In genomic region chr5:39211773-39212172, GRCh38 we compare ENCODE assay signal across 15 cellular contexts. TPM values are rescaled to one million over a fixed set of nuclear protein-coding genes. Genes with fewer than 3 reads are reported as not detected.
DNase-seq lines count a peak whose midpoint lies in the region; ATAC-seq, FAIRE-seq and TF ChIP-seq lines count a peak whose summit lies in the region.
"Had no signal": no experiment of that assay in that cellular context is flagged by ENCODE, and none has a peak within 500 bp of the region (broad histone marks: within the 10 kb centered on the region; RNA-seq: fewer than 3 reads in every experiment).

No MANE protein-coding gene starts in this region.

- H3K4me2 ChIP-seq in DND-41 (ENCODE audit: insufficient read depth, low read length) (no peak overlapping the region; the same call in 1 of the 2 replicates), Loucy (ENCODE audit: low read depth, low read length, poor library complexity, severe bottlenecking) (peak overlapping the region; percentile 8)

- H4K20me1 ChIP-seq in DND-41 (ENCODE audit: insufficient read depth, low read length) (no peaks in the 10 kb centered on the region), Loucy (ENCODE audit: insufficient read depth, low read length, poor library complexity, severe bottlenecking) (no peaks in the 10 kb centered on the region)

- H3K27ac ChIP-seq in DND-41 (ENCODE audit: low read length): peak overlapping the region; percentile 90
- H3K27ac ChIP-seq in small intestine (ENCODE audit: low read depth in 1 of 2, low read length in 1 of 2): peak overlapping the region; percentile 34 to 51
- H3K27ac ChIP-seq in left lung: peak overlapping the region in 1 of 2 donors; percentile 2
- no peak overlapping the region for H3K27ac ChIP-seq in caudate nucleus (ENCODE audit: low read depth, low read length)
- H3K27ac ChIP-seq: C4-2B, epithelial cell of prostate had no signal

- 34 to 57% (median 46%) methylated on average over 3 of the region's 3 CpGs for WGBS in small intestine, 3 donors

- H3K9me3 Mint-ChIP-seq in activated naive CD8-positive, alpha-beta T cell (ENCODE audit: low read depth): peaks cover 4% of the 10 kb centered on the region

- H3K79me2 ChIP-seq in DND-41 (ENCODE audit: insufficient read depth, low read length): no peaks in the 10 kb centered on the region
- H3K79me2 ChIP-seq in Loucy (ENCODE audit: insufficient read depth, low read length): no peaks in the 10 kb centered on the region

- H3K9me3 ChIP-seq in DND-41 (ENCODE audit: insufficient read depth, low read length, severe bottlenecking) (no peaks in the 10 kb centered on the region), Loucy (ENCODE audit: insufficient read depth, low read depth, low read length) (no peaks in the 10 kb centered on the region), small intestine (ENCODE audit: control insufficient read depth, low read depth) (no peaks in the 10 kb centered on the region), left lung (no peaks in the 10 kb centered on the region)

- H3K36me3 ChIP-seq in DND-41 (ENCODE audit: insufficient read depth, low read length) (no peaks in the 10 kb centered on the region), Loucy (ENCODE audit: insufficient read depth, low read length) (no peaks in the 10 kb centered on the region), small intestine (ENCODE audit: control insufficient read depth in 2 of 2, insufficient read depth in 2 of 2, low read length in 2 of 2) (no peaks in the 10 kb centered on the region), left lung (peaks cover 0 to 2% of the 10 kb centered on the region in 2 donors)

- peak; percentile 67 for DNase-seq in DND-41
- DNase-seq in small intestine: peak; percentile 43
- no peak for DNase-seq in left lung
- DNase-seq in caudate nucleus (lab: John Stamatoyannopoulos, UW): no peak
- DNase-seq: glutamatergic neuron, H7, NCI-H2107 had no signal

- H3K4me1 Mint-ChIP-seq in activated naive CD8-positive, alpha-beta T cell (ENCODE audit: low read depth): peaks cover 95% of the 10 kb centered on the region

- FAIRE-seq in small intestine (lab: Jason Lieb, UNC): no peak
- FAIRE-seq: GM18507 had no signal

- no peaks in the 10 kb centered on the region for H3K27me3 Mint-ChIP-seq in activated naive CD8-positive, alpha-beta T cell

- TF ChIP-seq CTCF in DND-41 (IDR thresholded peaks at IDR 0.05; ENCODE audit: borderline replicate concordance, extremely low read depth, low read length, poor library complexity, severe bottlenecking) (no peak), Loucy (conservative IDR thresholded peaks at IDR 0.05; ENCODE audit: low read length) (no peak), left lung (IDR thresholded peaks at IDR 0.05) (no peak)

- peak; percentile 53 for ATAC-seq in DND-41 (ENCODE audit: insufficient read depth, low read depth)
- ATAC-seq in left lung: no peak
- no peak for ATAC-seq in HG02571 (IDR thresholded peaks at IDR 0.05; ENCODE audit: unreplicated experiment)
- ATAC-seq: SK-N-SH treated with all-trans-retinoic acid at 6 μM for 48 hours had no signal

- peak overlapping the region; percentile 36 for H3K9ac ChIP-seq in DND-41 (ENCODE audit: low read depth, low read length)
- H3K9ac ChIP-seq in Loucy (ENCODE audit: low read depth, low read length, poor library complexity, severe bottlenecking): peak overlapping the region; percentile 34

- peak overlapping the region; percentile 44 for H3K4me3 Mint-ChIP-seq in activated naive CD8-positive, alpha-beta T cell

- peak overlapping the region; percentile 99 for H3K27ac Mint-ChIP-seq in activated naive CD8-positive, alpha-beta T cell

- intact Hi-C loops in left lung (cut with DNase I): loop anchor here in 1 of 2 donors (10.0 kb wide), 1 partner anchor 73 kb away; no protein-coding TSS in a partner anchor

- no peaks in the 10 kb centered on the region for H3K27me3 ChIP-seq in DND-41 (ENCODE audit: insufficient read depth, low read length, poor library complexity)
- H3K27me3 ChIP-seq in Loucy (ENCODE audit: insufficient read depth, low read length, poor library complexity, severe bottlenecking): no peaks in the 10 kb centered on the region
- H3K27me3 ChIP-seq in small intestine (ENCODE audit: control insufficient read depth in 2 of 2, insufficient read depth in 2 of 2, low read length in 2 of 2): no peaks in the 10 kb centered on the region
- H3K27me3 ChIP-seq in left lung: no peaks in the 10 kb centered on the region

- peaks cover 75% of the 10 kb centered on the region for H3K4me1 ChIP-seq in DND-41 (ENCODE audit: insufficient read depth, low read length)
- peaks cover 67% of the 10 kb centered on the region for H3K4me1 ChIP-seq in Loucy (ENCODE audit: insufficient read depth, low read length, poor library complexity, severe bottlenecking)
- H3K4me1 ChIP-seq in small intestine (ENCODE audit: control insufficient read depth in 2 of 2, insufficient read depth in 1 of 2, low read depth in 1 of 2, low read length in 1 of 2): no peaks in the 10 kb centered on the region
- H3K4me1 ChIP-seq in left lung: peaks cover 0 to 85% of the 10 kb centered on the region in 2 donors

- no peaks in the 10 kb centered on the region for H3K9me2 ChIP-seq in Loucy (replicated peaks; ENCODE audit: low read depth, low read length)

- peak overlapping the region; percentile 50 for H2AFZ ChIP-seq in DND-41 (ENCODE audit: low read depth, low read length)
- peak overlapping the region; percentile 62 for H2AFZ ChIP-seq in Loucy (ENCODE audit: low read length)

- peaks cover 4% of the 10 kb centered on the region for H3K36me3 Mint-ChIP-seq in activated naive CD8-positive, alpha-beta T cell

- H3F3A ChIP-seq in Loucy (ENCODE audit: low read depth): peaks cover 7% of the 10 kb centered on the region; the same call in 1 of the 2 replicates

- H3K4me3 ChIP-seq in DND-41 (ENCODE audit: low read depth in 1 of 2, low read length in 2 of 2) (no peak overlapping the region), Loucy (ENCODE audit: low read length, poor library complexity, severe bottlenecking) (no peak overlapping the region), small intestine (ENCODE audit: low read depth in 1 of 2, low read length in 2 of 2) (no peak overlapping the region), left lung (no peak overlapping the region)

RNA-seq across cellular contexts. Expression of gene FYB1, which starts 7.6 kb away (rescaled TPM):
- polyA plus RNA-seq in small intestine: 10 to 100 TPM in 1 of 3 donors, 1 to 10 TPM in 2; 3.5 to 12.4 (median 3.6) TPM
- total RNA-seq in left lung: 10 to 100 TPM; 24.4 to 93.7 TPM
- total RNA-seq: H7, kidney epithelial cell had no signal

Comparison
In these comparisons a context has a peak if more than half of its experiments do, and no peak if none do; other contexts are left out.
1. DNase-seq: peak in DND-41 (single experiment) and small intestine (single experiment); none in left lung (0 of 2) and caudate nucleus (0 of 61).